1 cellular context compared by ENCODE assay signal in the genomic region with DNA sequence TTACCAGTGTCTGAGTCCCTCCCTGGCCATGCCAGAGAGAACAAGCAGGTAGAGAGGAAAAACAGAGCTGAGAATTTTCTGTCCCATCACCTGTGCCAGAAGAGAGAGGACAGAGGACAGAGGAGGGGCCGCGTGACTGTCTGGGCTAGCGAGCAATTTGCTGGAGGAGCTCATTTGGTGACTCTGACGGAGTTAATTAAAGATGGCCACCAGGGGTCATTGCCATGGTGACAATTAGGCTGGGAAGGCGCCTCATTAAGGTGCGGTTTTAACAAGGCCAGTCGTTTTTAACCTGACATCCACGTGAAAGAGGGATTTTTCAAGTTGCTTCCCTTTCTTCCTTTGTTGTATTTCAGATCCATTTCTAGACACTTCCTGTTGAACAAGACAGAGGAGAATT.
TF ChIP-seq lines count a peak whose summit lies in the region.

No MANE protein-coding gene starts in this region.

TF ChIP-seq in H1, 55 proteins besides CTCF, POLR2A, EP300 and RAD21:
- TF ChIP-seq YY1 (IDR thresholded peaks at IDR 0.05; ENCODE audit: low read depth, low read length) (peak; percentile 79; the same call in 1 of the 2 replicates), KDM1A (IDR thresholded peaks at IDR 0.05; ENCODE audit: borderline replicate concordance, low read length) (no peak), SP4 (IDR thresholded peaks at IDR 0.05; ENCODE audit: low read length) (no peak)
TF ChIP-seq in H1: peak in this region for 1.
